In genomic region chr9:77005216-77005615, GRCh38 we compare ENCODE assay signal across 43 cellular contexts. TPM values are rescaled to one million over a fixed set of nuclear protein-coding genes. Genes with fewer than 3 reads are reported as not detected.
"Had no signal": no experiment of that assay in that cellular context is flagged by ENCODE, and none has a peak within 500 bp of the region (broad histone marks: within the 10 kb centered on the region; RNA-seq: fewer than 3 reads in every experiment).

No MANE protein-coding gene starts in this region.

- H3K4me3 ChIP-seq: adrenal gland, body of pancreas, coronary artery, esophagus squamous epithelium, heart left ventricle, ovary, stomach, suprapubic skin, tibial artery, upper lobe of right lung had no signal

- H3K4me3 Mint-ChIP-seq: activated CD4-positive, alpha-beta memory T cell treated with anti-CD3 and anti-CD28 coated beads for 36 hours; activated CD4-positive, alpha-beta T cell treated with anti-CD3 and anti-CD28 coated beads, Interleukin-2, amount 10 ng/mL, durations not matched to agents 24 days and 14 days; activated naive CD4-positive, alpha-beta T cell treated with anti-CD3 and anti-CD28 coated beads for 36 hours; activated naive CD8-positive, alpha-beta T cell treated with anti-CD3 and anti-CD28 coated beads for 36 hours; activated T-helper 1 cell treated with anti-CD3 and anti-CD28 coated beads, Interleukin-12 subunit alpha, Interleukin-12 subunit beta, Interleukin-2, Interleukin-4 antibody, amounts not matched to agents 30 ng/mL and 10 ng/mL and 1 ng/mL, durations not matched to agents 14 hours and 24 hours and 36 hours; immature natural killer cell; mesothelial cell of epicardium; naive B cell; nephron progenitor cell; stimulated activated naive B cell treated with anti-CD40 and anti-IgM and Interleukin-4, amounts not matched to agents 10 μg/mL and 1 μg/mL and 100 μg/mL, for 72 hours; T-helper 1 cell treated with Interleukin-12 subunit alpha and Interleukin-12 subunit beta and Interleukin-4 antibody, amounts not matched to agents 30 μg/mL and 1 μg/mL, for 36 hours had no signal

- H3K9me3 Mint-ChIP-seq: activated CD4-positive, alpha-beta memory T cell treated with anti-CD3 and anti-CD28 coated beads for 36 hours; activated CD4-positive, alpha-beta T cell treated with anti-CD3 and anti-CD28 coated beads, Interleukin-2, amount 10 ng/mL, durations not matched to agents 24 days and 14 days; activated naive CD4-positive, alpha-beta T cell treated with anti-CD3 and anti-CD28 coated beads for 36 hours; activated naive CD8-positive, alpha-beta T cell treated with anti-CD3 and anti-CD28 coated beads for 36 hours; activated T-helper 1 cell treated with anti-CD3 and anti-CD28 coated beads, Interleukin-12 subunit alpha, Interleukin-12 subunit beta, Interleukin-2, Interleukin-4 antibody, amounts not matched to agents 30 ng/mL and 10 ng/mL and 1 ng/mL, durations not matched to agents 14 hours and 24 hours and 36 hours; mesothelial cell of epicardium; nephron progenitor cell; T-helper 1 cell treated with Interleukin-12 subunit alpha and Interleukin-12 subunit beta and Interleukin-4 antibody, amounts not matched to agents 30 μg/mL and 1 μg/mL, for 36 hours had no signal

- H3K27me3 ChIP-seq: body of pancreas, ovary had no signal

- H3K36me3 Mint-ChIP-seq: activated CD4-positive, alpha-beta memory T cell treated with anti-CD3 and anti-CD28 coated beads for 36 hours; activated naive CD8-positive, alpha-beta T cell treated with anti-CD3 and anti-CD28 coated beads for 36 hours; immature natural killer cell; mesothelial cell of epicardium; naive B cell; stimulated activated naive B cell treated with anti-CD40 and anti-IgM and Interleukin-4, amounts not matched to agents 10 μg/mL and 1 μg/mL and 100 μg/mL, for 72 hours had no signal

- H3K27ac Mint-ChIP-seq: activated CD4-positive, alpha-beta memory T cell treated with anti-CD3 and anti-CD28 coated beads for 36 hours; activated CD4-positive, alpha-beta T cell treated with anti-CD3 and anti-CD28 coated beads, Interleukin-2, amount 10 ng/mL, durations not matched to agents 24 days and 14 days; activated naive CD4-positive, alpha-beta T cell treated with anti-CD3 and anti-CD28 coated beads for 36 hours; activated naive CD8-positive, alpha-beta T cell treated with anti-CD3 and anti-CD28 coated beads for 36 hours; activated T-helper 1 cell treated with anti-CD3 and anti-CD28 coated beads, Interleukin-12 subunit alpha, Interleukin-12 subunit beta, Interleukin-2, Interleukin-4 antibody, amounts not matched to agents 30 ng/mL and 10 ng/mL and 1 ng/mL, durations not matched to agents 14 hours and 24 hours and 36 hours; immature natural killer cell; mesothelial cell of epicardium; nephron progenitor cell; stimulated activated naive B cell treated with anti-CD40 and anti-IgM and Interleukin-4, amounts not matched to agents 10 μg/mL and 1 μg/mL and 100 μg/mL, for 72 hours; T-helper 1 cell treated with Interleukin-12 subunit alpha and Interleukin-12 subunit beta and Interleukin-4 antibody, amounts not matched to agents 30 μg/mL and 1 μg/mL, for 36 hours had no signal

- H3K4me1 Mint-ChIP-seq: activated CD4-positive, alpha-beta T cell treated with anti-CD3 and anti-CD28 coated beads, Interleukin-2, amount 10 ng/mL, durations not matched to agents 24 days and 14 days; activated naive CD8-positive, alpha-beta T cell treated with anti-CD3 and anti-CD28 coated beads for 36 hours; immature natural killer cell; mesothelial cell of epicardium; naive B cell; stimulated activated naive B cell treated with anti-CD40 and anti-IgM and Interleukin-4, amounts not matched to agents 10 μg/mL and 1 μg/mL and 100 μg/mL, for 72 hours had no signal

- H3K36me3 ChIP-seq: adrenal gland, esophagus squamous epithelium, heart left ventricle, neutrophil, ovary, stomach, suprapubic skin, tibial artery, upper lobe of right lung had no signal

- ATAC-seq: body of pancreas; heart left ventricle; left colon; sciatic nerve; stimulated activated naive B cell treated with anti-CD40 and anti-IgM and Interleukin-4, amounts not matched to agents 10 μg/mL and 1 μg/mL and 100 μg/mL, for 72 hours; upper lobe of right lung had no signal

- H3K27ac ChIP-seq: adrenal gland, body of pancreas, coronary artery, epithelial cell of prostate, esophagus squamous epithelium, heart left ventricle, neutrophil, ovary, stomach, suprapubic skin, tibial artery, upper lobe of right lung, VCaP had no signal

- H3K9me3 ChIP-seq: adrenal gland, body of pancreas, esophagus squamous epithelium, heart left ventricle, neutrophil, ovary, stomach, suprapubic skin, tibial artery, upper lobe of right lung had no signal

- H3K4me1 ChIP-seq: adrenal gland, body of pancreas, esophagus squamous epithelium, heart left ventricle, stomach, suprapubic skin, tibial artery, upper lobe of right lung had no signal

- DNase-seq: activated CD4-positive, alpha-beta memory T cell treated with anti-CD3 and anti-CD28 coated beads for 36 hours; activated CD4-positive, alpha-beta T cell treated with anti-CD3 and anti-CD28 coated beads, Interleukin-2, amount 10 ng/mL, durations not matched to agents 24 days and 14 days; activated CD8-positive, alpha-beta memory T cell treated with anti-CD3 and anti-CD28 coated beads, Interleukin-2, amount 50 U/mL, for 4 hours; activated effector memory CD4-positive, alpha-beta T cell treated with anti-CD3 and anti-CD28 coated beads, Interleukin-2, amount 50 U/mL, for 16 hours; activated naive CD4-positive, alpha-beta T cell treated with anti-CD3 and anti-CD28 coated beads for 36 hours; activated naive CD8-positive, alpha-beta T cell treated with anti-CD3 and anti-CD28 coated beads for 36 hours; activated T-cell treated with anti-CD3 and anti-CD28 coated beads, Interleukin-2, amount 50 U/mL, for 1 hour; adrenal gland; aorta; body of pancreas; esophagus squamous epithelium; heart left ventricle; hypothalamus; immature natural killer cell; kidney; left colon; naive B cell; nephron progenitor cell; ovary; retina; small intestine; stimulated activated CD4-positive, alpha-beta T cell treated with anti-CD3 and anti-CD28 coated beads, Interleukin-1b, Interleukin-23, amount 100 ng/mL, for 48 hours; stimulated activated CD4-positive, alpha-beta T cell treated with anti-CD3 and anti-CD28 coated beads, Interleukin-4, amount 100 ng/mL, for 4 hours; stimulated activated CD8-positive, alpha-beta memory T cell treated with anti-CD3 and anti-CD28 coated beads, Interleukin-4, amount 100 ng/mL, for 48 hours; stimulated activated naive B cell treated with anti-CD40 and anti-IgM and Interleukin-4, amounts not matched to agents 10 μg/mL and 1 μg/mL and 100 μg/mL, for 72 hours; stomach; T-helper 9 cell; tibial artery; upper lobe of right lung had no signal

RNA-seq across cellular contexts. Expression of gene FOXB2, which starts 14.2 kb away (rescaled TPM):
- total RNA-seq: activated CD4-positive, alpha-beta memory T cell treated with anti-CD3 and anti-CD28 coated beads for 36 hours; activated CD4-positive, alpha-beta T cell treated with anti-CD3 and anti-CD28 coated beads, Interleukin-2, amount 10 ng/mL, durations not matched to agents 24 days and 14 days; activated CD8-positive, alpha-beta memory T cell treated with anti-CD3 and anti-CD28 coated beads for 36 hours; activated naive CD4-positive, alpha-beta T cell treated with anti-CD3 and anti-CD28 coated beads for 36 hours; activated naive CD8-positive, alpha-beta T cell treated with anti-CD3 and anti-CD28 coated beads for 36 hours; activated T-helper 1 cell treated with anti-CD3 and anti-CD28 coated beads, Interleukin-12 subunit alpha, Interleukin-12 subunit beta, Interleukin-2, Interleukin-4 antibody, amounts not matched to agents 30 ng/mL and 10 ng/mL and 1 ng/mL, durations not matched to agents 14 hours and 24 hours and 36 hours; adrenal gland; aorta; body of pancreas; cerebellum; esophagus squamous epithelium; fibroblast of villous mesenchyme; heart left ventricle; kidney; left colon; lower leg skin; mesothelial cell of epicardium; progenitor cell of endocrine pancreas; sciatic nerve; stomach; suprapubic skin; upper lobe of right lung had no signal
- polyA plus RNA-seq: adrenal gland, aorta, heart left ventricle, immature natural killer cell, ovary, small intestine, stomach had no signal
